Comparison of ENCODE assay signal across 8 cellular contexts in the genomic region with DNA sequence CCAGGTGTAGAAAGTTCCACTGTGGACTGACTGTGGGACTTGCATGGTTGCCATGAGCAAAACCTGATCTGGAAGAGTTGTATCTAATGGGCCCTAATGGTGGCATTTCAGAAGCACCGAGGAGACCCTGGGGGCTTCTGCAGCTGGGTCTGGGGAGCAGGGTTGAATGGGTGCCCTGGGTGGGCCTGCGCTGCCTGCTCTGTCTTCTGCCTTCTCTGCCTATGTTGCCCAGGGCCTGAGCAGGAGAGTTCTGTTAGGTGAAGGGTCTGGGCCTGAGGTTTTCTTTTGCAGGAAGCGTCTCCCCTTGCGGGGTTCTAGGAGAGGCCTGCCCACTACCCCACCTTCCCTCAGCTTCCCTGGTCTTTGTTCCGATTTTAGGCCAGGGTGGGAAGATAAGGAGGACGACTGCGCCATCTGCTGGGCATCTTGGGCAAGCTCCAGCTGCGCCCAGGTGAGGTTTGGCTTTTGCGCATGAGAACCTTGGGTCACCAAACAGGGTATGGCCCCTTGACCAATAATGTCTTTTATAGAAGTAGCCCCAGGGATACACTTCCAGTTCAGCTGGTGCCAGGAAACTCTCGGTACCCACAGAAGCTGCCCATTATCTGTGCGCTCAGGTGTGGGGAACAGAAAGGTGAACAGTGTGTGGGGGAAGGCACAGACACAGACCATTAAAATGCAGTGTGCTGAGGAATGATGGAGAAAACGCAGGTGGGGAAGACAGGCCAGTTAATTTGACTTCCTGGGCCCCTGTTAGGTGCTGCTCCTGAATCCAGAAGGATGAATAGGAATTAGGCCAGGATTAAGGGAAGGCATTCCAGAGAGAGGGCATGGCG. TPM values are rescaled to one million over a fixed set of nuclear protein-coding genes. Genes with fewer than 3 reads are reported as not detected.
A peak's percentile ranks its signal among the peaks of the same experiment; 100 is the strongest.
DNase-seq lines count a peak whose midpoint lies in the region; ATAC-seq and TF ChIP-seq lines count a peak whose summit lies in the region.

No MANE protein-coding gene starts in this region.

- H2BK120ac ChIP-seq in H9 (ENCODE audit: low read depth, low read length, poor library complexity, severe bottlenecking), result no peak overlapping the region

- H3K56ac ChIP-seq in H9 (ENCODE audit: insufficient read length, low read depth, low read length), result no peak overlapping the region

- H4K5ac ChIP-seq in H9 (ENCODE audit: insufficient read length, low read depth, low read length), result no peak overlapping the region

- DNase-seq in ELR (ENCODE audit: low read depth) (peak; percentile 65), H9 (peak; percentile 76), NCI-H1048 (lab: John Stamatoyannopoulos, UW) (peak; percentile 23), T1000 (lab: John Stamatoyannopoulos, UW) (peak; percentile 31), body of pancreas (peak; percentile 61 to 72 (median 66)), iris pigment epithelial cell (ENCODE audit: low read depth) (peak; percentile 25), cortex of kidney (lab: John Stamatoyannopoulos, UW) (no peak)
- DNase-seq in stimulated activated CD4-positive, alpha-beta T cell treated with anti-CD3 and anti-CD28 coated beads, Interleukin-4, amount 100 ng/mL, for 24 hours, result peak; percentile 63

- TF ChIP-seq CTCF in H9 (conservative IDR thresholded peaks at IDR 0.05), result peak; percentile 92
- TF ChIP-seq CTCF in body of pancreas (IDR thresholded peaks at IDR 0.05), result peak; percentile 71 to 86 (median 81)

- H3K27me3 Mint-ChIP-seq in H9 (ENCODE audit: low read depth), result peaks cover 17% of the 10 kb centered on the region

- H3K4me1 Mint-ChIP-seq in H9, result peaks cover 10 to 13% of the 10 kb centered on the region in 2 experiments

- no peaks in the 10 kb centered on the region for H3K9me3 ChIP-seq in H9 (ENCODE audit: control insufficient read depth, low read depth, low read length)
- H3K9me3 ChIP-seq in body of pancreas, result no peaks in the 10 kb centered on the region

- H4K91ac ChIP-seq in H9 (ENCODE audit: insufficient read length, low read depth, low read length), result no peak overlapping the region

- H3K4ac ChIP-seq in H9 (ENCODE audit: low read depth, low read length), result no peak overlapping the region

- H3K14ac ChIP-seq in H9 (ENCODE audit: insufficient read depth, low read length), result no peak overlapping the region

- H3K27ac ChIP-seq in H9 (ENCODE audit: insufficient read length, low read depth, low read length) (no peak overlapping the region), body of pancreas (peak overlapping the region in 2 of 4 donors; percentile 10 to 34)

- 0 out of 2 replicates have a peak, but pooled peaks cover 2% of the 10 kb centered on the region for H3K79me2 ChIP-seq in H9 (ENCODE audit: insufficient read depth, low read length)

- H3T11ph ChIP-seq in H9 (ENCODE audit: low read length), result no peak overlapping the region

- peak; percentile 77 for ATAC-seq in body of pancreas

- no peak overlapping the region for H3K27ac Mint-ChIP-seq in H9

- no peaks in the 10 kb centered on the region for H3K23me2 ChIP-seq in H9 (ENCODE audit: insufficient read length, low read depth, low read length, poor library complexity, severe bottlenecking)

- H2BK15ac ChIP-seq in H9 (ENCODE audit: low read depth, low read length), result no peak overlapping the region

- no peaks in the 10 kb centered on the region for H3K9me3 Mint-ChIP-seq in H9

- H3K4me1 ChIP-seq in H9 (ENCODE audit: insufficient read depth, low read length), result no peaks in the 10 kb centered on the region
- H3K4me1 ChIP-seq in body of pancreas, result peaks cover 36% of the 10 kb centered on the region

- no peak overlapping the region for H4K8ac ChIP-seq in H9 (replicated peaks; ENCODE audit: insufficient read length, low read depth, low read length)

- no peak overlapping the region for H3K4me3 ChIP-seq in body of pancreas

- H3K36me3 ChIP-seq in body of pancreas (replicated peaks in 1 of 2; ENCODE audit: insufficient read depth in 1 of 2, low read depth in 2 of 2), result no peaks in the 10 kb centered on the region

- no peak overlapping the region for H3K18ac ChIP-seq in H9 (ENCODE audit: insufficient read length, low read depth, low read length)

- TF ChIP-seq POLR2A in body of pancreas (IDR thresholded peaks at IDR 0.05), result no peak

- H3K27me3 ChIP-seq in H9 (ENCODE audit: insufficient read depth, low read length), result no peaks in the 10 kb centered on the region
- no peaks in the 10 kb centered on the region for H3K27me3 ChIP-seq in body of pancreas

- H2BK12ac ChIP-seq in H9 (ENCODE audit: insufficient read length, low read depth, low read length), result no peak overlapping the region

- no peak overlapping the region; a peak in 1 of 5 replicates for H3K4me3 Mint-ChIP-seq in H9

- H3K9ac ChIP-seq in H9 (ENCODE audit: extremely low read depth, insufficient read length, low read length), result no peak overlapping the region

- intact Hi-C loops in body of pancreas (cut with DNase I), result loop anchor here (5.0 kb wide), 1 partner anchor 654 kb away; no protein-coding TSS in a partner anchor

- no peak overlapping the region for H3K4me2 ChIP-seq in H9 (ENCODE audit: insufficient read depth, insufficient read length, low read length)

- H3K36me3 Mint-ChIP-seq in H9 (ENCODE audit: insufficient read depth in 1 of 3, low read depth in 3 of 3), result no peaks in the 10 kb centered on the region

- H2AFZ ChIP-seq in H9 (ENCODE audit: low read length), result no peak overlapping the region

- no peaks in the 10 kb centered on the region for H4K20me1 ChIP-seq in H9 (ENCODE audit: control insufficient read depth, insufficient read depth, insufficient read length)

- no peak overlapping the region for H2BK20ac ChIP-seq in H9 (ENCODE audit: low read depth, low read length, poor library complexity, severe bottlenecking)

- no peaks in the 10 kb centered on the region for H3K79me1 ChIP-seq in H9 (ENCODE audit: insufficient read depth, low read depth, low read length, poor library complexity, severe bottlenecking)

- no CpG with 5 or more reads among the region's 13 CpGs for WGBS in H9 (ENCODE audit: extremely low coverage, insufficient read length, low lambda C conversion rate)
- WGBS in body of pancreas, 2 donors, result 27 to 41% methylated on average over 6 to 13 of the region's 13 CpGs

- H3K23ac ChIP-seq in H9 (ENCODE audit: insufficient read length, low read depth, low read length), result no peak overlapping the region

- H2AK5ac ChIP-seq in H9 (ENCODE audit: insufficient read length, low read length), result no peak overlapping the region

- no peak overlapping the region for H2BK5ac ChIP-seq in H9 (ENCODE audit: insufficient read length, low read length)

RNA-seq across cellular contexts. Expression of a gene that starts 23.2 kb away (rescaled TPM):
- total RNA-seq in H9 (2021) (47.0 and 47.4 TPM in 2 replicates), body of pancreas (10 to 100 TPM; 26.4 to 28.5 TPM)

RNA-seq across cellular contexts. Expression of a gene that starts 30.1 kb away (rescaled TPM):
- total RNA-seq in H9 (2021), result 4.1 and 5.6 TPM in 2 replicates
- total RNA-seq in body of pancreas, result 1 to 10 TPM; 2.6 to 3.0 TPM
